13 cellular contexts compared by ENCODE assay signal in the genomic region with DNA sequence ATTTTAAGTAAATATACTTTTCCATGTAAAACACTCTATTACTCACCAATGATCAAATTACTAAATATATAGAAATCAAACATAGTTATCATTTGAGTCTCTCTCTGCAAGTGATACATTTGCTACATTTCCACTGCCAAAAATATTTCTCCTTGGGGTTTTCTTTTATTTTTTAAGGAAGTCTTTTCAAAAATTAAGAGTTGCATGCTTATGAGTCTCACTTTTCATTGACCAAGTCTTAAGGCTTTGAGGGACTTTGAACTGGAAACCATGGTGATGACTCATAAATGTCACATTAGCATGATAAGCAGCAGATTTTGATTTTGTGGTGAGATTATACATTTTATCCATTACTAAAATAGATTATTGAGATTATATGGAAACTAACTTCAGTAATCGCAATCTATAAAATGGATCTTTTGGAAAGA.
"Had no signal": no experiment of that assay in that cellular context is flagged by ENCODE, and none has a peak within 500 bp of the region (broad histone marks: within the 10 kb centered on the region; RNA-seq: fewer than 3 reads in every experiment).

No MANE protein-coding gene starts in this region.

- H3K4me1 ChIP-seq: gastroesophageal sphincter, psoas muscle, stomach, uterus had no signal

- H3K27me3 ChIP-seq: gastroesophageal sphincter, stomach, uterus had no signal

- H3K9me3 ChIP-seq: gastroesophageal sphincter, psoas muscle, stomach, uterus had no signal

- H3K36me3 ChIP-seq: gastroesophageal sphincter, stomach, uterus had no signal

- H3K4me3 ChIP-seq: gastroesophageal sphincter, psoas muscle, stomach, uterus had no signal

- ATAC-seq: gastroesophageal sphincter, psoas muscle, sciatic nerve had no signal

- DNase-seq: activated CD4-positive, alpha-beta T cell treated with anti-CD3 and anti-CD28 coated beads, Interleukin-2, amount 50 U/mL, for 1 hour; activated CD4-positive, CD25-positive, alpha-beta regulatory T cell; activated naive CD4-positive, alpha-beta T cell treated with anti-CD3 and anti-CD28 coated beads, Interleukin-2, amount 50 U/mL, for 16 hours; amygdala; dermis blood vessel endothelial cell; psoas muscle; stimulated activated CD4-positive, alpha-beta T cell treated with anti-CD3 and anti-CD28 coated beads, Interleukin-2, amount 100 ng/mL, for 48 hours; stimulated activated CD8-positive, alpha-beta memory T cell treated with anti-CD3 and anti-CD28 coated beads, Interleukin-4, amount 100 ng/mL, for 48 hours; stomach; T-helper 2 cell; uterus had no signal

- H3K27ac ChIP-seq: gastroesophageal sphincter, psoas muscle, stomach, uterus had no signal
